ENCODE assay signal across 8 cellular contexts in genomic region chr22:21569459-21570161, GRCh38. TPM values are rescaled to one million over a fixed set of nuclear protein-coding genes. Genes with fewer than 3 reads are reported as not detected.
DNase-seq lines count a peak whose midpoint lies in the region; ATAC-seq and TF ChIP-seq lines count a peak whose summit lies in the region.

No MANE protein-coding gene starts in this region.

- CTCF ChIA-PET in HEK293 (lab: Yijun Ruan, JAX): interaction anchor here (0.5 to 1.1 kb wide), 2 partner anchors 60 to 180 kb away, joined by 3 read pairs; no protein-coding TSS in a partner anchor
- CTCF ChIA-PET in activated CD4-positive, alpha-beta memory T cell treated with anti-CD3 and anti-CD28 coated beads, Interleukin-2, amount 10 ng/mL, durations not matched to agents 7 days and 5 days (lab: Charles Lee): interaction anchor here (0.6 to 2.8 kb wide), 3 partner anchors 59 to 75 kb away, joined by 5 to 19 read pairs (median 9); partner anchors contain the start of gene SDF2L1

- TF ChIP-seq CTCF in AG10803 (conservative IDR thresholded peaks at IDR 0.05; ENCODE audit: low read length) (no peak), HEK293 (tag by site-specific recombination; IDR thresholded peaks at IDR 0.05) (no peak)

- no peak overlapping the region for H3K27ac ChIP-seq in HEK293 (ENCODE audit: extremely low read depth, low read depth, low read length)

- H3K4me3 ChIP-seq in AG10803 (ENCODE audit: low read length) (peak overlapping the region; percentile 85), HEK293 (ENCODE audit: low read depth, low read length) (no peak overlapping the region)

- no peaks in the 10 kb centered on the region for H3K9me3 ChIP-seq in HEK293 (ENCODE audit: control insufficient read depth, insufficient read depth, low read depth, low read length)

- no peak for ATAC-seq in GM21717 (IDR thresholded peaks at IDR 0.05; ENCODE audit: unreplicated experiment)

- no peaks in the 10 kb centered on the region for H3K27me3 Mint-ChIP-seq in activated CD4-positive, alpha-beta memory T cell treated with anti-CD3 and anti-CD28 coated beads, Interleukin-2, amount 10 ng/mL, durations not matched to agents 7 days and 5 days

- H3K36me3 ChIP-seq in HEK293 (ENCODE audit: control insufficient read depth in 2 of 2, insufficient read depth in 1 of 2, low read length in 2 of 2): peaks cover 0 to 35% of the 10 kb centered on the region in 2 experiments; a peak in 1 of 3 replicates

- peak overlapping the region; percentile 78 for H3K27ac Mint-ChIP-seq in activated CD4-positive, alpha-beta memory T cell treated with anti-CD3 and anti-CD28 coated beads, Interleukin-2, amount 10 ng/mL, durations not matched to agents 7 days and 5 days

- DNase-seq in AG10803 (ENCODE audit: low read depth) (no peak), medulla oblongata (ENCODE audit: extremely low spot score) (peak; percentile 36), NCI-H226 (no peak), NCI-H146 treated with DMSO at 0.1 percent for 48 hours (lab: John Stamatoyannopoulos, UW; ENCODE audit: unreplicated experiment) (no peak), GM19240 (ENCODE audit: insufficient read length, low spot score) (no peak)
- no peak for DNase-seq in activated CD4-positive, alpha-beta memory T cell treated with anti-CD3 and anti-CD28 coated beads, Interleukin-2, amount 10 ng/mL, durations not matched to agents 7 days and 5 days

- no peaks in the 10 kb centered on the region for H3K9me3 Mint-ChIP-seq in activated CD4-positive, alpha-beta memory T cell treated with anti-CD3 and anti-CD28 coated beads, Interleukin-2, amount 10 ng/mL, durations not matched to agents 7 days and 5 days

- peak overlapping the region; percentile 92 for H3K4me3 Mint-ChIP-seq in activated CD4-positive, alpha-beta memory T cell treated with anti-CD3 and anti-CD28 coated beads, Interleukin-2, amount 10 ng/mL, durations not matched to agents 7 days and 5 days

- peaks cover 10% of the 10 kb centered on the region for H3K4me1 ChIP-seq in HEK293 (ENCODE audit: control insufficient read depth, insufficient read depth, low read length)

- H3K36me3 Mint-ChIP-seq in activated CD4-positive, alpha-beta memory T cell treated with anti-CD3 and anti-CD28 coated beads, Interleukin-2, amount 10 ng/mL, durations not matched to agents 7 days and 5 days (ENCODE audit: low read depth): peaks cover 31% of the 10 kb centered on the region

- POLR2A ChIA-PET in HEK293 (lab: Yijun Ruan, JAX): interaction anchor here (1.5 to 1.6 kb wide), 3 partner anchors 9 to 59 kb away, joined by 4 to 7 read pairs (median 6); no protein-coding TSS in a partner anchor
- POLR2A ChIA-PET in activated CD4-positive, alpha-beta memory T cell treated with anti-CD3 and anti-CD28 coated beads, Interleukin-2, amount 10 ng/mL, durations not matched to agents 7 days and 5 days (lab: Charles Lee): interaction anchor here (1.8 to 4.4 kb wide), 5 partner anchors 18 to 96 kb away, joined by 4 to 38 read pairs (median 12); partner anchors contain the start of genes CCDC116, PPIL2, SDF2L1 and YDJC

- peaks cover 63% of the 10 kb centered on the region for H3K4me1 Mint-ChIP-seq in activated CD4-positive, alpha-beta memory T cell treated with anti-CD3 and anti-CD28 coated beads, Interleukin-2, amount 10 ng/mL, durations not matched to agents 7 days and 5 days

TF ChIP-seq in HEK293, 187 proteins besides CTCF, POLR2A, EP300 and RAD21:
- TF ChIP-seq OSR2 (tag by site-specific recombination; IDR thresholded peaks at IDR 0.05) (no peak), PRDM1 (tag by site-specific recombination; IDR thresholded peaks at IDR 0.05) (peak; percentile 93)

RNA-seq across cellular contexts. Expression of gene UBE2L3, which starts 2.1 kb away (rescaled TPM):
- total RNA-seq in activated CD4-positive, alpha-beta memory T cell treated with anti-CD3 and anti-CD28 coated beads, Interleukin-2, amount 10 ng/mL, durations not matched to agents 7 days and 5 days: 10 to 100 TPM; 54.3 to 57.4 TPM

RNA-seq across cellular contexts. Expression of gene RIMBP3C, which starts 18.3 kb away (rescaled TPM):
- under 1 TPM; 0.23 to 0.33 TPM for total RNA-seq in activated CD4-positive, alpha-beta memory T cell treated with anti-CD3 and anti-CD28 coated beads, Interleukin-2, amount 10 ng/mL, durations not matched to agents 7 days and 5 days
